1 cellular context compared by ENCODE assay signal in the genomic region with DNA sequence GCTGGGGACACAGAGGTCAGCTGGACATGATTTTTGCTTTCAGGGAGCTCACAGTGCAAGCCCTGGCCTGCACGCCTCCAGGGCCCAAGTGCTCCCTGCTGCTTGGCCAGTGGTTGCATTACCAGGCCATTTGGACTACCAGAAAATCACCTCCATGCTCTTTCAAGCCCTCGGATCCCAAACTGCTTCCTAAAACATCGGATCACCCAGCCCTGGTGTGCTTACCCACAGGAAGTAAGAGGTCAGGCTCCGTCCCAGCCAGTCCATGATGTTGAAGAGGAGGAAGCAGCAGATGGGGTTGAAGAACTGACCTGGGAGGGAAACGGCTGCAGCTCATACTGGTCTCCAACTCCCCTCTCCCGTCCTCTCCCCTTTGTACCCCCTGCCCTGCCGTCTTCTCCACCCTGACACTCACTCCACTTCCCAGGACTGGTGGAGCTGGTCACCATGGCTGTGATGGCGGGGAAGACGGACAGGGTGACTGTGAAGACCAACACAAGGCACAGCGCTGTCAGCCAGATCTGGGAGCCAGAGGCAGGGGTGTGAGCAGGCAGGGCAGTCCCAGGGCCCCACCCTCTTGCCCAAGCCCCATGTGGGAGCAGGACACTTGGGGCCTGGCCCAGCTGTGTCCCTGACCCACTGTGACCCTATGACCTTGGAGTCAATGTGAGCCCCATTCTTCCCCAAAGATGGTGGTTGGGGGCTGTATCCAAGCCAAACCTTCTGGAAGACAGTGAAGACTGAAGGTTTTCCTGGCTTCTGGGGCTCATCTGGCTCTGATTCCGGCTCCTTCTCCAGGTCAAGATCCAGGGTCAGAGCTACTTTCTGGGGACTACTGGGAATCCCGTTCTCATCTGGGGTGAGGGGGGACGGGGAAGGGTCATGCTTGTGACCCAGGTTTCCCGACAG.
TF ChIP-seq lines count a peak whose summit lies in the region.

No MANE protein-coding gene starts in this region.

TF ChIP-seq in H1, 55 proteins besides CTCF, POLR2A, EP300 and RAD21:
- TF ChIP-seq POLR2AphosphoS5 (IDR thresholded peaks at IDR 0.05; ENCODE audit: low read depth, low read length) (peak; percentile 53), POU5F1 (IDR thresholded peaks at IDR 0.05; ENCODE audit: low read depth, low read length) (no peak), SIX5 (IDR thresholded peaks at IDR 0.05; ENCODE audit: low read depth, low read length) (no peak)
